ENCODE assay signal across 12 cellular contexts in the genomic region with DNA sequence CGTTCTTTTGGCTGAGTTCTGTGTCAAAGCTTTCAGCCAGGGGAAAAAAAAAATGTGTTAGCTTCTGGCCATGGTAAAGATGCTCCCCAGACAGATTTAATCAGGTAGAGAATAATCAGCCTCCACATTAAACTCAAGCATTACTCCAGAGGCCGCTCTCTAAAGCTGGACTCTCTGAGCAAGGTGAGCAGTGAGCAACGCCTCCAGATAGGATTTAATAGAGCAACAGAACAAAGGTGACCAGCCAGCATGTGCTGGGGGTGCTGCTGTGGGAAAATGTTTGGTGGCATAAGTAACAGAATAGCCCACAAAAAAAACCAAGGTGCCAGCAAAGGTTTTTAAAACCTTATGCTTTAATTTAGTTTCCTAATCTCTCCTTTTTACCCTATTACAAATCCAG.
DNase-seq lines count a peak whose midpoint lies in the region; ATAC-seq lines count a peak whose summit lies in the region.
"Had no signal": no experiment of that assay in that cellular context is flagged by ENCODE, and none has a peak within 500 bp of the region (broad histone marks: within the 10 kb centered on the region; RNA-seq: fewer than 3 reads in every experiment).

No MANE protein-coding gene starts in this region.

- CTCF ChIA-PET in activated naive CD4-positive, alpha-beta T cell treated with anti-CD3 and anti-CD28 coated beads, Interleukin-2, amount 10 ng/mL, durations not matched to agents 7 days and 5 days (lab: Charles Lee), result interaction anchor here (0.7 to 4.4 kb wide), 11 partner anchors 13 to 363 kb away, joined by 3 to 59 read pairs (median 15); no protein-coding TSS in a partner anchor

- no peak overlapping the region for H3K4me3 ChIP-seq in adipocyte (ENCODE audit: low read length)
- H3K4me3 ChIP-seq: K562 had no signal

- no peak for ATAC-seq in T-helper 17 cell
- no peak for ATAC-seq in natural killer cell treated with Interleukin-12 subunit alpha and Interleukin-12 subunit beta and Interleukin-15 and Interleukin-18, amount 100 ng/mL, for 72 hours

- no peaks in the 10 kb centered on the region for H3K9me3 ChIP-seq in T-helper 17 cell (ENCODE audit: control insufficient read depth, low read length, poor library complexity, severe bottlenecking)
- H3K9me3 ChIP-seq in adipocyte (ENCODE audit: control insufficient read depth, low read length), result no peaks in the 10 kb centered on the region
- H3K9me3 ChIP-seq: BE2C had no signal

- no peaks in the 10 kb centered on the region for H3K9me3 Mint-ChIP-seq in activated naive CD4-positive, alpha-beta T cell treated with anti-CD3 and anti-CD28 coated beads, Interleukin-2, amount 10 ng/mL, durations not matched to agents 7 days and 5 days
- H3K9me3 Mint-ChIP-seq in natural killer cell treated with Interleukin-12 subunit alpha and Interleukin-12 subunit beta and Interleukin-15 and Interleukin-18, amount 100 ng/mL, for 72 hours, result no peaks in the 10 kb centered on the region
- H3K9me3 Mint-ChIP-seq: HFFc6 had no signal

- H3K4me3 Mint-ChIP-seq in activated naive CD4-positive, alpha-beta T cell treated with anti-CD3 and anti-CD28 coated beads, Interleukin-2, amount 10 ng/mL, durations not matched to agents 7 days and 5 days, result no peak overlapping the region
- H3K4me3 Mint-ChIP-seq in T-helper 17 cell, result no peak overlapping the region
- H3K4me3 Mint-ChIP-seq in natural killer cell treated with Interleukin-12 subunit alpha and Interleukin-12 subunit beta and Interleukin-15 and Interleukin-18, amount 100 ng/mL, for 72 hours, result no peak overlapping the region
- H3K4me3 Mint-ChIP-seq: HFFc6 had no signal

- no peaks in the 10 kb centered on the region for H3K27me3 ChIP-seq in adipocyte (replicated peaks; ENCODE audit: control insufficient read depth, insufficient read depth, low read length)
- H3K27me3 ChIP-seq: BE2C had no signal

- peak overlapping the region; percentile 32 for H3K9ac ChIP-seq in adipocyte (ENCODE audit: low read length)

- no peak for DNase-seq in activated naive CD4-positive, alpha-beta T cell treated with anti-CD3 and anti-CD28 coated beads, Interleukin-2, amount 10 ng/mL, durations not matched to agents 7 days and 5 days
- no peak for DNase-seq in activated naive CD4-positive, alpha-beta T cell treated with anti-CD3 and anti-CD28 coated beads, Interleukin-2, amount 50 U/mL, for 16 hours
- DNase-seq in T-helper 17 cell (no peak), adipocyte (ENCODE audit: low read depth) (no peak), islet precursor cell (no peak), UCSD-AML1 (lab: John Stamatoyannopoulos, UW; ENCODE audit: unreplicated experiment) (no peak)
- no peak for DNase-seq in natural killer cell treated with Interleukin-12 subunit alpha and Interleukin-12 subunit beta and Interleukin-15 and Interleukin-18, amount 100 ng/mL, for 72 hours (ENCODE audit: low spot score)
- DNase-seq in stimulated activated CD4-positive, alpha-beta T cell treated with anti-CD3 and anti-CD28 coated beads, Interleukin-4, amount 100 ng/mL, for 4 hours, result no peak
- DNase-seq: NCI-H524 treated with DMSO at 0.1 percent for 48 hours had no signal

- H3K27me3 Mint-ChIP-seq in activated naive CD4-positive, alpha-beta T cell treated with anti-CD3 and anti-CD28 coated beads, Interleukin-2, amount 10 ng/mL, durations not matched to agents 7 days and 5 days, result no peaks in the 10 kb centered on the region
- H3K27me3 Mint-ChIP-seq in T-helper 17 cell, result no peaks in the 10 kb centered on the region
- no peaks in the 10 kb centered on the region for H3K27me3 Mint-ChIP-seq in natural killer cell treated with Interleukin-12 subunit alpha and Interleukin-12 subunit beta and Interleukin-15 and Interleukin-18, amount 100 ng/mL, for 72 hours

- peaks cover 55% of the 10 kb centered on the region for H3K36me3 Mint-ChIP-seq in activated naive CD4-positive, alpha-beta T cell treated with anti-CD3 and anti-CD28 coated beads, Interleukin-2, amount 10 ng/mL, durations not matched to agents 7 days and 5 days
- H3K36me3 Mint-ChIP-seq in T-helper 17 cell (ENCODE audit: low read depth), result no peaks in the 10 kb centered on the region
- peaks cover 7% of the 10 kb centered on the region for H3K36me3 Mint-ChIP-seq in natural killer cell treated with Interleukin-12 subunit alpha and Interleukin-12 subunit beta and Interleukin-15 and Interleukin-18, amount 100 ng/mL, for 72 hours

- H3K4me1 ChIP-seq in adipocyte (ENCODE audit: control insufficient read depth, insufficient read depth, low read length), result peaks cover 36% of the 10 kb centered on the region

- H3K27ac Mint-ChIP-seq in activated naive CD4-positive, alpha-beta T cell treated with anti-CD3 and anti-CD28 coated beads, Interleukin-2, amount 10 ng/mL, durations not matched to agents 7 days and 5 days, result peak overlapping the region; percentile 49
- H3K27ac Mint-ChIP-seq in T-helper 17 cell, result peak overlapping the region; percentile 98
- H3K27ac Mint-ChIP-seq in natural killer cell treated with Interleukin-12 subunit alpha and Interleukin-12 subunit beta and Interleukin-15 and Interleukin-18, amount 100 ng/mL, for 72 hours, result peak overlapping the region; percentile 94 to 99
- H3K27ac Mint-ChIP-seq: HFFc6 had no signal

- H3K4me1 Mint-ChIP-seq in activated naive CD4-positive, alpha-beta T cell treated with anti-CD3 and anti-CD28 coated beads, Interleukin-2, amount 10 ng/mL, durations not matched to agents 7 days and 5 days, result peaks cover 47% of the 10 kb centered on the region
- H3K4me1 Mint-ChIP-seq in T-helper 17 cell, result peaks cover 23% of the 10 kb centered on the region
- H3K4me1 Mint-ChIP-seq in natural killer cell treated with Interleukin-12 subunit alpha and Interleukin-12 subunit beta and Interleukin-15 and Interleukin-18, amount 100 ng/mL, for 72 hours (ENCODE audit: low read depth in 2 of 2), result peaks cover 44 to 47% of the 10 kb centered on the region in 2 donors

- peaks cover 66% of the 10 kb centered on the region for H3K36me3 ChIP-seq in adipocyte (ENCODE audit: control insufficient read depth, insufficient read depth, low read length, severe bottlenecking)
